14 cellular contexts compared by ENCODE assay signal in genomic region chr14:22978487-22978837, GRCh38. TPM values are rescaled to one million over a fixed set of nuclear protein-coding genes. Genes with fewer than 3 reads are reported as not detected.
DNase-seq lines count a peak whose midpoint lies in the region; ATAC-seq, FAIRE-seq and TF ChIP-seq lines count a peak whose summit lies in the region.
"Had no signal": no experiment of that assay in that cellular context is flagged by ENCODE, and none has a peak within 500 bp of the region (broad histone marks: within the 10 kb centered on the region; RNA-seq: fewer than 3 reads in every experiment).

No MANE protein-coding gene starts in this region.

- ATAC-seq in HCT116 = no peak
- ATAC-seq in stimulated activated effector memory CD8-positive, alpha-beta T cell treated with anti-CD3 and anti-CD28 coated beads, Interleukin-12 subunit alpha, Interleukin-12 subunit beta, amount 100 ng/mL, for 72 hours = no peak
- ATAC-seq: stimulated activated naive B cell treated with anti-CD40 and anti-IgM and Interleukin-4, amounts not matched to agents 10 μg/mL and 1 μg/mL and 100 μg/mL, for 72 hours had no signal

- POLR2A ChIA-PET in HCT116 (lab: Charles Lee) = no interaction called here

- H3K4me1 Mint-ChIP-seq in stimulated activated effector memory CD8-positive, alpha-beta T cell treated with anti-CD3 and anti-CD28 coated beads, Interleukin-12 subunit alpha, Interleukin-12 subunit beta, amount 100 ng/mL, for 72 hours = peaks cover 5% of the 10 kb centered on the region

- H3K36me3 ChIP-seq in HCT116 (ENCODE audit: control insufficient read depth in 1 of 2, insufficient read depth in 2 of 2, low read length in 2 of 2) (peaks cover 0 to 21% of the 10 kb centered on the region in 2 experiments; a peak in 1 of 4 replicates), kidney (ENCODE audit: control insufficient read depth in 1 of 2, insufficient read depth in 2 of 2, low read length in 2 of 2) (peaks cover 2 to 12% of the 10 kb centered on the region in 2 donors), suprapubic skin (no peaks in the 10 kb centered on the region)

- TF ChIP-seq POLR2A in HCT116 (IDR thresholded peaks at IDR 0.05; ENCODE audit: borderline replicate concordance, extremely low read depth, insufficient read depth, insufficient read length) = no peak
- no peak for TF ChIP-seq POLR2A in suprapubic skin (IDR thresholded peaks at IDR 0.05)

- TF ChIP-seq RAD21 in HCT116 (IDR thresholded peaks at IDR 0.05; ENCODE audit: low read depth) = no peak

- in situ Hi-C loops in astrocyte of the cerebellum (cut with HindIII; ENCODE audit: low sequenced_read_pairs) = no loop called here

- no peaks in the 10 kb centered on the region for H3K9me3 ChIP-seq in HCT116 (ENCODE audit: control insufficient read depth in 1 of 2, insufficient read depth in 1 of 2, low read depth in 1 of 2, low read length in 2 of 2)
- H3K9me3 ChIP-seq in kidney (ENCODE audit: control insufficient read depth in 1 of 2, low read length in 2 of 2) = no peaks in the 10 kb centered on the region
- H3K9me3 ChIP-seq in suprapubic skin = no peaks in the 10 kb centered on the region

- H3K9me2 ChIP-seq in HCT116 (ENCODE audit: insufficient read depth) = no peaks in the 10 kb centered on the region

- FAIRE-seq in kidney (lab: Jason Lieb, UNC) = no peak

- H3K9ac ChIP-seq in HCT116 (ENCODE audit: low read length) (peak overlapping the region; percentile 90), kidney (ENCODE audit: low read length in 2 of 2) (peak overlapping the region in 1 of 2 donors; percentile 63)

- H2AFZ ChIP-seq in HCT116 (ENCODE audit: low read depth, low read length, poor library complexity, severe bottlenecking) = no peak overlapping the region

- peak overlapping the region in 1 of 2 experiments; percentile 38; a peak in 2 of 4 replicates for H3K4me3 ChIP-seq in HCT116 (replicated peaks in 1 of 2; ENCODE audit: low read depth in 1 of 2, low read length in 2 of 2)
- peak overlapping the region; percentile 91 for H3K4me3 ChIP-seq in astrocyte of the cerebellum (ENCODE audit: low read depth, low read length)
- peak overlapping the region in 1 of 2 donors; percentile 27 for H3K4me3 ChIP-seq in kidney (ENCODE audit: low read length in 2 of 2)
- no peak overlapping the region for H3K4me3 ChIP-seq in suprapubic skin

- WGBS in suprapubic skin = 45% methylated on average over 3 of the region's 3 CpGs

- RAD21 ChIA-PET in HCT116 (lab: Charles Lee; ENCODE audit: low non-redundant PET in 1 of 2, low total read pairs in 2 of 2, uncharacterized antibody in 2 of 2, unreplicated experiment in 2 of 2) = interaction anchor here in 1 of 2 experiments (0.6 kb wide), 1 partner anchor 23 kb away, joined by 4 read pairs; no protein-coding TSS in a partner anchor

- no peaks in the 10 kb centered on the region for H4K20me1 ChIP-seq in HCT116 (ENCODE audit: insufficient read depth)

- DNase-seq in HCT116 (ENCODE audit: low read depth, low spot score) = no peak
- DNase-seq in astrocyte of the cerebellum (ENCODE audit: low read depth) = no peak
- no peak for DNase-seq in kidney
- DNase-seq in suprapubic skin (ENCODE audit: low spot score in 2 of 2) = no peak
- DNase-seq in OCI-M1 (lab: John Stamatoyannopoulos, UW) = no peak
- no peak for DNase-seq in HT-29 (ENCODE audit: low spot score)
- no peak for DNase-seq in stimulated activated effector memory CD8-positive, alpha-beta T cell treated with anti-CD3 and anti-CD28 coated beads, Interleukin-12 subunit alpha, Interleukin-12 subunit beta, amount 100 ng/mL, for 72 hours (ENCODE audit: low spot score in 2 of 2)
- DNase-seq in NCI-H1930 (lab: John Stamatoyannopoulos, UW) = no peak
- DNase-seq: activated CD4-positive, alpha-beta T cell treated with anti-CD3 and anti-CD28 coated beads for 48 hours; activated naive CD4-positive, alpha-beta T cell treated with anti-CD3 and anti-CD28 coated beads, Interleukin-2, amount 10 ng/mL, durations not matched to agents 7 days and 5 days; effector CD4-positive, alpha-beta T cell; GF-D8; NCI-H1436; stimulated activated naive B cell treated with anti-CD40 and anti-IgM and Interleukin-4, amounts not matched to agents 10 μg/mL and 1 μg/mL and 100 μg/mL, for 72 hours had no signal

- H3K27me3 ChIP-seq in HCT116 (ENCODE audit: insufficient read depth, low read length) (no peaks in the 10 kb centered on the region), suprapubic skin (no peaks in the 10 kb centered on the region)

- intact Hi-C loops in HCT116 (cut with micrococcal nuclease) = no loop called here
- intact Hi-C loops in kidney (cut with DNase I) = no loop called here

- BruUV-seq in HCT116 (replicated peaks; lab: Mats Ljungman, UMichigan) = no TSS peak

- peak overlapping the region; percentile 97 for H3K4me2 ChIP-seq in HCT116 (ENCODE audit: low read length)

- TF ChIP-seq CTCF in HCT116 (IDR thresholded peaks at IDR 0.05 in 2 of 3, conservative IDR thresholded peaks at IDR 0.05 in 1 of 3; ENCODE audit: borderline replicate concordance in 1 of 3, insufficient read depth in 1 of 3, low read depth in 2 of 3, low read length in 2 of 3) (no peak), astrocyte of the cerebellum (IDR thresholded peaks at IDR 0.05; ENCODE audit: low read depth, low read length, missing control alignments) (no peak), kidney (IDR thresholded peaks at IDR 0.05; ENCODE audit: borderline replicate concordance, extremely low read depth, insufficient read depth) (no peak), suprapubic skin (IDR thresholded peaks at IDR 0.05) (no peak)

- peaks cover 53% of the 10 kb centered on the region for H3K79me2 ChIP-seq in HCT116 (ENCODE audit: insufficient read depth, low read length)

- H3K36me3 Mint-ChIP-seq in stimulated activated effector memory CD8-positive, alpha-beta T cell treated with anti-CD3 and anti-CD28 coated beads, Interleukin-12 subunit alpha, Interleukin-12 subunit beta, amount 100 ng/mL, for 72 hours = no peaks in the 10 kb centered on the region
- H3K36me3 Mint-ChIP-seq: activated naive CD4-positive, alpha-beta T cell treated with anti-CD3 and anti-CD28 coated beads, Interleukin-2, amount 10 ng/mL, durations not matched to agents 7 days and 5 days; stimulated activated naive B cell treated with anti-CD40 and anti-IgM and Interleukin-4, amounts not matched to agents 10 μg/mL and 1 μg/mL and 100 μg/mL, for 72 hours had no signal

- no peaks in the 10 kb centered on the region for H3K9me3 Mint-ChIP-seq in stimulated activated effector memory CD8-positive, alpha-beta T cell treated with anti-CD3 and anti-CD28 coated beads, Interleukin-12 subunit alpha, Interleukin-12 subunit beta, amount 100 ng/mL, for 72 hours
- H3K9me3 Mint-ChIP-seq: activated naive CD4-positive, alpha-beta T cell treated with anti-CD3 and anti-CD28 coated beads, Interleukin-2, amount 10 ng/mL, durations not matched to agents 7 days and 5 days; stimulated activated naive B cell treated with anti-CD40 and anti-IgM and Interleukin-4, amounts not matched to agents 10 μg/mL and 1 μg/mL and 100 μg/mL, for 72 hours had no signal

- TF ChIP-seq EP300 in suprapubic skin (IDR thresholded peaks at IDR 0.05) = no peak

- peak overlapping the region; percentile 95 for H3K27ac ChIP-seq in HCT116 (ENCODE audit: low read depth, low read length)
- H3K27ac ChIP-seq in kidney (ENCODE audit: low read depth in 2 of 2, low read length in 2 of 2) = peak overlapping the region; percentile 64 to 86
- H3K27ac ChIP-seq in suprapubic skin = peak overlapping the region; percentile 86

- no peak overlapping the region for H3K27ac Mint-ChIP-seq in stimulated activated effector memory CD8-positive, alpha-beta T cell treated with anti-CD3 and anti-CD28 coated beads, Interleukin-12 subunit alpha, Interleukin-12 subunit beta, amount 100 ng/mL, for 72 hours
- H3K27ac Mint-ChIP-seq: activated naive CD4-positive, alpha-beta T cell treated with anti-CD3 and anti-CD28 coated beads, Interleukin-2, amount 10 ng/mL, durations not matched to agents 7 days and 5 days; stimulated activated naive B cell treated with anti-CD40 and anti-IgM and Interleukin-4, amounts not matched to agents 10 μg/mL and 1 μg/mL and 100 μg/mL, for 72 hours had no signal

- H3K4me3 Mint-ChIP-seq in stimulated activated effector memory CD8-positive, alpha-beta T cell treated with anti-CD3 and anti-CD28 coated beads, Interleukin-12 subunit alpha, Interleukin-12 subunit beta, amount 100 ng/mL, for 72 hours = no peak overlapping the region
- H3K4me3 Mint-ChIP-seq: activated naive CD4-positive, alpha-beta T cell treated with anti-CD3 and anti-CD28 coated beads, Interleukin-2, amount 10 ng/mL, durations not matched to agents 7 days and 5 days; stimulated activated naive B cell treated with anti-CD40 and anti-IgM and Interleukin-4, amounts not matched to agents 10 μg/mL and 1 μg/mL and 100 μg/mL, for 72 hours had no signal

- H3K4me1 ChIP-seq in HCT116 (ENCODE audit: control insufficient read depth in 1 of 2, insufficient read depth in 2 of 2, low read length in 2 of 2) (peaks cover 60 to 65% of the 10 kb centered on the region in 2 experiments), kidney (ENCODE audit: control insufficient read depth in 1 of 2, insufficient read depth in 1 of 2, low read depth in 1 of 2, low read length in 2 of 2) (peaks cover 43% of the 10 kb centered on the region in 2 donors), suprapubic skin (peaks cover 71% of the 10 kb centered on the region)

- CTCF ChIA-PET in HCT116 (lab: Charles Lee) = interaction anchor here (1.9 to 2.6 kb wide), 4 partner anchors 8 to 90 kb away, joined by 10 to 22 read pairs (median 16); no protein-coding TSS in a partner anchor

RNA-seq across cellular contexts. Expression of gene AJUBA, which starts 3.9 kb away (rescaled TPM):
- total RNA-seq in HCT116 (2021; ENCODE audit: unreplicated experiment) = 39.7 TPM
- 25.0 and 33.9 TPM in 2 replicates for polyA plus RNA-seq in HCT116 (2012)
- total RNA-seq in kidney = 28.5 TPM
- 14.6 TPM for polyA plus RNA-seq in kidney (ENCODE audit: insufficient read depth, low read depth, low replicate concordance)
- 100 to 1,000 TPM in 1 of 4 donors, 10 to 100 TPM in 3; 66.0 to 120 (median 79.2) TPM for total RNA-seq in suprapubic skin
- total RNA-seq in HT-29 (2014; rRNA removed; shearing (Covaris generic)) = 52.0 and 53.6 TPM in 2 replicates

RNA-seq across cellular contexts. Expression of gene HAUS4, which starts 21.6 kb away (rescaled TPM):
- total RNA-seq in HCT116 (2021; ENCODE audit: unreplicated experiment) (48.7 TPM), kidney (38.1 TPM), suprapubic skin (100 to 1,000 TPM in 2 of 4 donors, 10 to 100 TPM in 2; 43.1 to 119 (median 96.3) TPM)
- 45.1 and 57.4 TPM in 2 replicates for polyA plus RNA-seq in HCT116 (2012)
- polyA plus RNA-seq in kidney (ENCODE audit: insufficient read depth, low read depth, low replicate concordance) = 35.8 TPM
- total RNA-seq in HT-29 (2014; rRNA removed; shearing (Covaris generic)) = 28.5 and 29.4 TPM in 2 replicates

RNA-seq across cellular contexts. Expression of gene C14orf93, which starts 31.5 kb away (rescaled TPM):
- total RNA-seq in HCT116 (2021; ENCODE audit: unreplicated experiment) (13.7 TPM), kidney (9.5 TPM), suprapubic skin (10 to 100 TPM; 19.1 to 32.9 (median 24.3) TPM)
- 15.6 and 16.8 TPM in 2 replicates for polyA plus RNA-seq in HCT116 (2012)
- 9.6 TPM for polyA plus RNA-seq in kidney (ENCODE audit: insufficient read depth, low read depth, low replicate concordance)
- 14.6 and 15.1 TPM in 2 replicates for total RNA-seq in HT-29 (2014; rRNA removed; shearing (Covaris generic))

RNA-seq across cellular contexts. Expression of gene PRMT5, which starts 49.3 kb away (rescaled TPM):
- total RNA-seq in HCT116 (2021; ENCODE audit: unreplicated experiment) = 186 TPM
- 204 TPM in 2 replicates for polyA plus RNA-seq in HCT116 (2012)
- 58.7 TPM for total RNA-seq in kidney
- 64.2 TPM for polyA plus RNA-seq in kidney (ENCODE audit: insufficient read depth, low read depth, low replicate concordance)
- total RNA-seq in suprapubic skin = 10 to 100 TPM; 44.0 to 58.4 (median 50.3) TPM
- 46.4 and 47.6 TPM in 2 replicates for total RNA-seq in HT-29 (2014; rRNA removed; shearing (Covaris generic))

RNA-seq across cellular contexts. Expression of gene PSMB5, which starts 56.2 kb away (rescaled TPM):
- total RNA-seq in HCT116 (2021; ENCODE audit: unreplicated experiment) (212 TPM), kidney (87.1 TPM), suprapubic skin (100 to 1,000 TPM in 3 of 4 donors, 10 to 100 TPM in 1; 59.7 to 167 (median 135) TPM)
- 222 and 232 TPM in 2 replicates for polyA plus RNA-seq in HCT116 (2012)
- 190 TPM for polyA plus RNA-seq in kidney (ENCODE audit: insufficient read depth, low read depth, low replicate concordance)
- total RNA-seq in HT-29 (2014; rRNA removed; shearing (Covaris generic)) = 198 and 205 TPM in 2 replicates
